13 cellular contexts compared by ENCODE assay signal in genomic region chrX:17520206-17520605, GRCh38.
A peak's percentile ranks its signal among the peaks of the same experiment; 100 is the strongest.
DNase-seq lines count a peak whose midpoint lies in the region; ATAC-seq and TF ChIP-seq lines count a peak whose summit lies in the region.
"Had no signal": no experiment of that assay in that cellular context is flagged by ENCODE, and none has a peak within 500 bp of the region (broad histone marks: within the 10 kb centered on the region; RNA-seq: fewer than 3 reads in every experiment).

No MANE protein-coding gene starts in this region.

- H3K9me3 ChIP-seq in adipocyte (ENCODE audit: control insufficient read depth, low read length), result no peaks in the 10 kb centered on the region

- DNase-seq in EH (ENCODE audit: low read depth) (peak; percentile 29), adipocyte (ENCODE audit: low read depth) (peak; percentile 37), fibroblast of villous mesenchyme (ENCODE audit: low read depth) (peak; percentile 11), stromal cell of bone marrow (ENCODE audit: low read depth) (peak; percentile 54), GOT3 (lab: John Stamatoyannopoulos, UW) (no peak), mesenteric fat pad (ENCODE audit: low spot score) (no peak)
- DNase-seq: DMS153, KG1, NCI-H1092, NCI-H69, PC-3 had no signal

- H3K4me1 ChIP-seq in adipocyte (ENCODE audit: control insufficient read depth, insufficient read depth, low read length), result peaks cover 21% of the 10 kb centered on the region

- no peak for ATAC-seq in HG03342 (IDR thresholded peaks at IDR 0.05; ENCODE audit: unreplicated experiment)
- ATAC-seq: PC-3 had no signal

- H3K36me3 ChIP-seq in adipocyte (ENCODE audit: control insufficient read depth, insufficient read depth, low read length, severe bottlenecking), result no peaks in the 10 kb centered on the region

- H3K4me3 ChIP-seq in adipocyte (ENCODE audit: low read length) (peak overlapping the region; percentile 72), fibroblast of villous mesenchyme (ENCODE audit: low read depth, low read length) (no peak overlapping the region)
- H3K4me3 ChIP-seq: SK-N-MC had no signal

- no peak for TF ChIP-seq CTCF in fibroblast of villous mesenchyme (IDR thresholded peaks at IDR 0.05; ENCODE audit: insufficient read depth, low read depth, low read length)

- H3K9ac ChIP-seq in adipocyte (ENCODE audit: low read length), result peak overlapping the region; percentile 5

- H3K27me3 ChIP-seq in adipocyte (replicated peaks; ENCODE audit: control insufficient read depth, insufficient read depth, low read length), result no peaks in the 10 kb centered on the region

Comparison
In these comparisons a context has a peak if more than half of its experiments do, and no peak if none do; other contexts are left out.
1. DNase-seq: peak in EH (single experiment), adipocyte (single experiment), fibroblast of villous mesenchyme (single experiment) and stromal cell of bone marrow (single experiment); none in GOT3 (single experiment) and mesenteric fat pad (single experiment).